ENCODE assay signal across 8 cellular contexts in genomic region chr11:65859134-65859811, GRCh38. TPM values are rescaled to one million over a fixed set of nuclear protein-coding genes. Genes with fewer than 3 reads are reported as not detected.
DNase-seq lines count a peak whose midpoint lies in the region; ATAC-seq lines count a peak whose summit lies in the region.

No MANE protein-coding gene starts in this region.

- H3K4me1 Mint-ChIP-seq in effector memory CD8-positive, alpha-beta T cell (ENCODE audit: low read depth in 2 of 2): peaks cover 52 to 65% of the 10 kb centered on the region in 2 donors
- H3K4me1 Mint-ChIP-seq in memory B cell: peaks cover 35% of the 10 kb centered on the region

- ATAC-seq in GM21367 (IDR thresholded peaks at IDR 0.05; ENCODE audit: unreplicated experiment) (peak; percentile 38), memory B cell (ENCODE audit: low read depth) (peak; percentile 51)
- peak; percentile 64 for ATAC-seq in effector memory CD8-positive, alpha-beta T cell (replicated peaks)

- peak overlapping the region; percentile 88 to 94 for H3K4me3 Mint-ChIP-seq in effector memory CD8-positive, alpha-beta T cell
- peak overlapping the region; percentile 95 for H3K4me3 Mint-ChIP-seq in memory B cell

- peak; percentile 94 for DNase-seq in COLO829 (ENCODE audit: low spot score)
- DNase-seq in HT1080 (ENCODE audit: low read depth): peak; percentile 100
- DNase-seq in NOMO-1 (lab: John Stamatoyannopoulos, UW; ENCODE audit: unreplicated experiment in 2 of 2): peak; percentile 99
- peak; percentile 93 to 97 (median 96) for DNase-seq in activated CD8-positive, alpha-beta memory T cell treated with anti-CD3 and anti-CD28 coated beads for 48 hours (ENCODE audit: low read depth in 2 of 3, low spot score in 2 of 3)
- peak; percentile 91 to 97 (median 95) for DNase-seq in effector memory CD8-positive, alpha-beta T cell
- DNase-seq in memory B cell (ENCODE audit: low spot score in 2 of 2): peak; percentile 80 to 90
- DNase-seq in stimulated activated CD8-positive, alpha-beta memory T cell treated with anti-CD3 and anti-CD28 coated beads, Interleukin-12 subunit alpha, Interleukin-12 subunit beta, amount 100 ng/mL, for 1 hour (ENCODE audit: low read depth): peak; percentile 97

- H3K36me3 Mint-ChIP-seq in effector memory CD8-positive, alpha-beta T cell (ENCODE audit: insufficient read depth): peaks cover 78% of the 10 kb centered on the region
- peaks cover 22% of the 10 kb centered on the region for H3K36me3 Mint-ChIP-seq in memory B cell

- H3K27me3 Mint-ChIP-seq in effector memory CD8-positive, alpha-beta T cell: no peaks in the 10 kb centered on the region
- no peaks in the 10 kb centered on the region for H3K27me3 Mint-ChIP-seq in memory B cell

- H3K27ac Mint-ChIP-seq in effector memory CD8-positive, alpha-beta T cell: peak overlapping the region; percentile 79 to 92
- peak overlapping the region; percentile 88 for H3K27ac Mint-ChIP-seq in memory B cell

- no peaks in the 10 kb centered on the region for H3K9me3 Mint-ChIP-seq in effector memory CD8-positive, alpha-beta T cell
- no peaks in the 10 kb centered on the region for H3K9me3 Mint-ChIP-seq in memory B cell

RNA-seq across cellular contexts. Expression of gene MUS81, which starts 1.0 kb away (rescaled TPM):
- 62.4 and 64.9 TPM in 2 replicates for total RNA-seq in HT1080 (2014; rRNA removed; shearing (Covaris generic))
- polyA plus RNA-seq in HT1080 (2015; cell fraction: cytosol; rRNA removed): 35.3 and 35.6 TPM in 2 replicates
- 176 and 189 TPM in 2 replicates for polyA plus RNA-seq in HT1080 (2015; cell fraction: nucleus; rRNA removed)

RNA-seq across cellular contexts. Expression of gene CFL1, which starts 1.3 kb away (rescaled TPM):
- total RNA-seq in HT1080 (2014; rRNA removed; shearing (Covaris generic)): 2,329 and 2,647 TPM in 2 replicates
- polyA plus RNA-seq in HT1080 (2015; cell fraction: cytosol; rRNA removed): 2,316 and 3,158 TPM in 2 replicates
- polyA plus RNA-seq in HT1080 (2015; cell fraction: nucleus; rRNA removed): 1,183 and 1,528 TPM in 2 replicates

RNA-seq across cellular contexts. Expression of gene EFEMP2, which starts 13.3 kb away (rescaled TPM):
- 27.9 and 32.0 TPM in 2 replicates for total RNA-seq in HT1080 (2014; rRNA removed; shearing (Covaris generic))
- 49.0 and 72.9 TPM in 2 replicates for polyA plus RNA-seq in HT1080 (2015; cell fraction: cytosol; rRNA removed)
- polyA plus RNA-seq in HT1080 (2015; cell fraction: nucleus; rRNA removed): 214 and 236 TPM in 2 replicates

RNA-seq across cellular contexts. Expression of gene CTSW, which starts 20.4 kb away (rescaled TPM):
- total RNA-seq in HT1080 (2014; rRNA removed; shearing (Covaris generic)): 0.24 and 0.57 TPM in 2 replicates
- polyA plus RNA-seq in HT1080 (2015; cell fraction: cytosol; rRNA removed): 0.09 and 0.16 TPM in 2 replicates
- polyA plus RNA-seq in HT1080 (2015; cell fraction: nucleus; rRNA removed): not detected in 2 replicates

RNA-seq across cellular contexts. Expression of gene SNX32, which starts 25.5 kb away (rescaled TPM):
- total RNA-seq in HT1080 (2014; rRNA removed; shearing (Covaris generic)): not detected in 2 replicates
- polyA plus RNA-seq in HT1080 (2015; cell fraction: cytosol; rRNA removed): not detected in 2 replicates
- 0.17 and 0.18 TPM in 2 replicates for polyA plus RNA-seq in HT1080 (2015; cell fraction: nucleus; rRNA removed)

Comparison
In these comparisons a context has a peak if more than half of its experiments do, and no peak if none do; other contexts are left out.
1. Peak in every context shown above with its lines: DNase-seq and ATAC-seq.